ENCODE assay signal across 16 cellular contexts in genomic region chr1:90728656-90729257, GRCh38. TPM values are rescaled to one million over a fixed set of nuclear protein-coding genes. Genes with fewer than 3 reads are reported as not detected.
A peak's percentile ranks its signal among the peaks of the same experiment; 100 is the strongest.
DNase-seq lines count a peak whose midpoint lies in the region; ATAC-seq and TF ChIP-seq lines count a peak whose summit lies in the region.
"Had no signal": no experiment of that assay in that cellular context is flagged by ENCODE, and none has a peak within 500 bp of the region (broad histone marks: within the 10 kb centered on the region; RNA-seq: fewer than 3 reads in every experiment).

No MANE protein-coding gene starts in this region.

- H3K27ac ChIP-seq in endodermal cell (ENCODE audit: low read depth, low read length) = no peak overlapping the region
- H3K27ac ChIP-seq: SJSA1 had no signal

- H3K36me3 ChIP-seq in endodermal cell (ENCODE audit: control insufficient read depth, insufficient read depth, low read length) = no peaks in the 10 kb centered on the region
- H3K36me3 ChIP-seq: SJSA1 had no signal

- intact Hi-C loops in activated CD4-positive, alpha-beta T cell treated with anti-CD3 and anti-CD28 coated beads, Interleukin-2, amount 10 ng/mL, durations not matched to agents 24 days and 14 days (cut with micrococcal nuclease) = no loop called here

- no peak for DNase-seq in activated CD4-positive, alpha-beta T cell treated with anti-CD3 and anti-CD28 coated beads, Interleukin-2, amount 10 ng/mL, durations not matched to agents 24 days and 14 days
- no peak for DNase-seq in activated CD4-positive, alpha-beta T cell treated with anti-CD3 and anti-CD28 coated beads for 4 hours
- DNase-seq in OCI-M1 (lab: John Stamatoyannopoulos, UW) (peak; percentile 54), endodermal cell (peak; percentile 69), retina (peak; percentile 83), HT-29 (ENCODE audit: low spot score) (no peak)
- DNase-seq: Karpas-422; NCI-H2029; stimulated activated CD4-positive, alpha-beta T cell treated with anti-CD3 and anti-CD28 coated beads, Interleukin-12 subunit alpha, Interleukin-12 subunit beta, amount 100 ng/mL, for 4 hours; trophoblast cell had no signal

- peaks cover 34% of the 10 kb centered on the region for H3K9me3 Mint-ChIP-seq in activated CD4-positive, alpha-beta T cell treated with anti-CD3 and anti-CD28 coated beads, Interleukin-2, amount 10 ng/mL, durations not matched to agents 24 days and 14 days
- H3K9me3 Mint-ChIP-seq in endodermal cell = no peaks in the 10 kb centered on the region

- H3K4me1 ChIP-seq in endodermal cell (ENCODE audit: control insufficient read depth, insufficient read depth, low read length) = peaks cover 5% of the 10 kb centered on the region
- H3K4me1 ChIP-seq: SJSA1 had no signal

- WGBS in endodermal cell (ENCODE audit: insufficient coverage in 1 of 2, insufficient read length in 1 of 2), 2 experiments = 7 to 9% methylated on average over 20 to 22 of the region's 22 CpGs

- H3K4me1 Mint-ChIP-seq in activated CD4-positive, alpha-beta T cell treated with anti-CD3 and anti-CD28 coated beads, Interleukin-2, amount 10 ng/mL, durations not matched to agents 24 days and 14 days = peaks cover 23% of the 10 kb centered on the region
- peaks cover 29% of the 10 kb centered on the region for H3K4me1 Mint-ChIP-seq in endodermal cell

- peaks cover 100% of the 10 kb centered on the region for H3K27me3 ChIP-seq in endodermal cell (ENCODE audit: control insufficient read depth, insufficient read depth, low read length, poor library complexity, severe bottlenecking)

- ATAC-seq in GM19397 (IDR thresholded peaks at IDR 0.05; ENCODE audit: unreplicated experiment) (no peak), GM18861 (IDR thresholded peaks at IDR 0.05; ENCODE audit: unreplicated experiment) (no peak)

- peak overlapping the region; percentile 59 for H3K4me3 ChIP-seq in endodermal cell (ENCODE audit: low read length)
- H3K4me3 ChIP-seq: SJSA1 had no signal

- peaks cover 12% of the 10 kb centered on the region for H3K36me3 Mint-ChIP-seq in activated CD4-positive, alpha-beta T cell treated with anti-CD3 and anti-CD28 coated beads, Interleukin-2, amount 10 ng/mL, durations not matched to agents 24 days and 14 days (ENCODE audit: low read depth)
- H3K36me3 Mint-ChIP-seq in endodermal cell (ENCODE audit: low read depth) = no peaks in the 10 kb centered on the region

- H3K27ac Mint-ChIP-seq in activated CD4-positive, alpha-beta T cell treated with anti-CD3 and anti-CD28 coated beads, Interleukin-2, amount 10 ng/mL, durations not matched to agents 24 days and 14 days = peak overlapping the region; percentile 13
- H3K27ac Mint-ChIP-seq in endodermal cell = no peak overlapping the region

- H3K9ac ChIP-seq in endodermal cell (ENCODE audit: extremely low read depth, low read length, poor library complexity, severe bottlenecking) = no peak overlapping the region

- H3K27me3 Mint-ChIP-seq in activated CD4-positive, alpha-beta T cell treated with anti-CD3 and anti-CD28 coated beads, Interleukin-2, amount 10 ng/mL, durations not matched to agents 24 days and 14 days = peaks cover 92% of the 10 kb centered on the region
- peaks cover 100% of the 10 kb centered on the region for H3K27me3 Mint-ChIP-seq in endodermal cell (ENCODE audit: insufficient read depth)

- H3K9me3 ChIP-seq in endodermal cell (ENCODE audit: control insufficient read depth, low read length) = no peaks in the 10 kb centered on the region
- H3K9me3 ChIP-seq: SJSA1 had no signal

- peak overlapping the region; percentile 13 for H3K4me3 Mint-ChIP-seq in activated CD4-positive, alpha-beta T cell treated with anti-CD3 and anti-CD28 coated beads, Interleukin-2, amount 10 ng/mL, durations not matched to agents 24 days and 14 days
- peak overlapping the region; percentile 15 for H3K4me3 Mint-ChIP-seq in endodermal cell

- TF ChIP-seq CTCF in endodermal cell (conservative IDR thresholded peaks at IDR 0.05) = no peak

RNA-seq across cellular contexts. Expression of gene BARHL2, which starts 11.7 kb away (rescaled TPM):
- not detected in 2 replicates for total RNA-seq in activated CD4-positive, alpha-beta T cell treated with anti-CD3 and anti-CD28 coated beads, Interleukin-2, amount 10 ng/mL, durations not matched to agents 24 days and 14 days
- total RNA-seq in endodermal cell = not detected
- 0.78 TPM for polyA plus RNA-seq in endodermal cell (2013, experiment 1 of 2)
- 0.33 TPM for polyA plus RNA-seq in endodermal cell (2013, experiment 2 of 2)
- not detected in 2 replicates for total RNA-seq in HT-29 (2014; rRNA removed; shearing (Covaris generic))
- total RNA-seq: epithelial cell of proximal tubule, liver, omental fat pad, SJSA1 had no signal
- polyA plus RNA-seq: liver had no signal

Comparison
In these comparisons a context has a peak if more than half of its experiments do, and no peak if none do; other contexts are left out.
1. DNase-seq: peak in OCI-M1 (single experiment), endodermal cell (single experiment) and retina (single experiment); none in activated CD4-positive, alpha-beta T cell treated with anti-CD3 and anti-CD28 coated beads, Interleukin-2, amount 10 ng/mL, durations not matched to agents 24 days and 14 days (single experiment), activated CD4-positive, alpha-beta T cell treated with anti-CD3 and anti-CD28 coated beads for 4 hours (0 of 2) and HT-29 (single experiment).